Comparison of ENCODE assay signal across 29 cellular contexts in the genomic region with DNA sequence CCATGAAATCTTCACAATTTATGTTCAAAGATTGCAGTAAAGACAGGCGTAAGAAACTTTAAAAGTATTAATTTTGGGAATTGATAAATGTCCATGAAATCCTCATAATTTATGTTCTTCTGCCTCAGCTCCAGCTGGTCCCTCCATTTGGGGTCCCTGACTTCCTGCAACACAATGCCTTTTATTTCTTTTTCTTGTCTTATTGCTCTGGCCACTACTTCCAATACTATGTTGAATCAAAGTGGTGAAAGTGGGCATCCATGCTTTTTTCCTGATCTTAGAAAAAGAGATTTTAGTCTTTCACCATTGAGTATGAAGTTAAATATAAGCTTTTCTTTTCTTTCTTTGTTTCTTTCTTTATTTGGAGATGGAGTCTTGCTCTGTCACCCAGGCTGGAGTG. TPM values are rescaled to one million over a fixed set of nuclear protein-coding genes. Genes with fewer than 3 reads are reported as not detected.
DNase-seq lines count a peak whose midpoint lies in the region; ATAC-seq, FAIRE-seq and TF ChIP-seq lines count a peak whose summit lies in the region.
"Had no signal": no experiment of that assay in that cellular context is flagged by ENCODE, and none has a peak within 500 bp of the region (broad histone marks: within the 10 kb centered on the region; RNA-seq: fewer than 3 reads in every experiment).

No MANE protein-coding gene starts in this region.

- no peak for ATAC-seq in HepG2
- ATAC-seq in right lobe of liver, result no peak
- no peak for ATAC-seq in K562
- ATAC-seq in stimulated activated memory B cell treated with anti-CD40 and anti-IgM and Interleukin-4, amounts not matched to agents 10 μg/mL and 1 μg/mL and 100 μg/mL, for 72 hours, result no peak
- no peak for ATAC-seq in HG03439 (IDR thresholded peaks at IDR 0.05; ENCODE audit: unreplicated experiment)
- ATAC-seq: A549, GM12878 had no signal

- intact Hi-C loops in HepG2 (cut with micrococcal nuclease; ENCODE audit: unreplicated experiment) (no loop called here), right lobe of liver (cut with DNase I) (no loop called here), K562 (cut with micrococcal nuclease) (no loop called here)

- H3K36me3 Mint-ChIP-seq in stimulated activated memory B cell treated with anti-CD40 and anti-IgM and Interleukin-4, amounts not matched to agents 10 μg/mL and 1 μg/mL and 100 μg/mL, for 72 hours, result peaks cover 15% of the 10 kb centered on the region
- H3K36me3 Mint-ChIP-seq: CD14-positive monocyte had no signal

- CTCF ChIA-PET in HepG2 (lab: Yijun Ruan, JAX; ENCODE audit: low intra/inter-chr PET ratio, low total read pairs) (no interaction called here), K562 (lab: Yijun Ruan, JAX; ENCODE audit: low intra/inter-chr PET ratio) (no interaction called here)

- H3K79me2 ChIP-seq in HepG2 (ENCODE audit: insufficient read depth, low read length), result no peaks in the 10 kb centered on the region
- no peaks in the 10 kb centered on the region for H3K79me2 ChIP-seq in K562 (ENCODE audit: control insufficient read depth, insufficient read depth, low read length)

- TF ChIP-seq EP300 in HepG2 (IDR thresholded peaks at IDR 0.05; ENCODE audit: low read depth in 2 of 2, low read length in 2 of 2), result no peak
- TF ChIP-seq EP300 in HepG2 (CRISPR knock-in tag; IDR thresholded peaks at IDR 0.05; ENCODE audit: borderline replicate concordance), result no peak
- no peak for TF ChIP-seq EP300 in K562 (IDR thresholded peaks at IDR 0.05; ENCODE audit: low read length)

- TF ChIP-seq RAD21 in HepG2 (CRISPR knock-in tag; IDR thresholded peaks at IDR 0.05) (no peak), K562 (CRISPR knock-in tag; conservative IDR thresholded peaks at IDR 0.05 in 1 of 2, IDR thresholded peaks at IDR 0.05 in 1 of 2) (no peak)

- H3K9me3 ChIP-seq in HepG2 (ENCODE audit: low read length), result peaks cover 9% of the 10 kb centered on the region
- no peaks in the 10 kb centered on the region for H3K9me3 ChIP-seq in right lobe of liver
- no peaks in the 10 kb centered on the region for H3K9me3 ChIP-seq in K562 (replicated peaks; ENCODE audit: control insufficient read depth, insufficient read depth, low read depth, low read length)
- H3K9me3 ChIP-seq: BE2C had no signal

- H4K20me1 ChIP-seq in HepG2 (ENCODE audit: insufficient read depth, low read length) (no peaks in the 10 kb centered on the region), K562 (replicated peaks; ENCODE audit: control insufficient read depth, insufficient read depth, low read length) (no peaks in the 10 kb centered on the region)
- H4K20me1 ChIP-seq: BLaER1 had no signal

- no peaks in the 10 kb centered on the region for H3K36me3 ChIP-seq in HepG2 (replicated peaks in 1 of 2; ENCODE audit: control insufficient read depth in 1 of 2, insufficient read depth in 2 of 2, low read length in 2 of 2)
- peaks cover 0 to 7% (median under 1%) of the 10 kb centered on the region in 4 donors for H3K36me3 ChIP-seq in right lobe of liver
- no peaks in the 10 kb centered on the region for H3K36me3 ChIP-seq in K562 (ENCODE audit: control insufficient read depth, insufficient read depth, low read length)
- H3K36me3 ChIP-seq: BE2C, BLaER1 had no signal

- H3K4me2 ChIP-seq in HepG2 (ENCODE audit: low read depth, low read length) (no peak overlapping the region), K562 (ENCODE audit: insufficient read depth, low read length) (no peak overlapping the region)
- H3K4me2 ChIP-seq: A549, BLaER1 had no signal

- peak overlapping the region; percentile 14 for H3K27ac Mint-ChIP-seq in stimulated activated memory B cell treated with anti-CD40 and anti-IgM and Interleukin-4, amounts not matched to agents 10 μg/mL and 1 μg/mL and 100 μg/mL, for 72 hours
- H3K27ac Mint-ChIP-seq: CD4-positive, CD25-positive, alpha-beta regulatory T cell; CD8-positive, alpha-beta memory T cell had no signal

- H3K4me3 Mint-ChIP-seq in stimulated activated memory B cell treated with anti-CD40 and anti-IgM and Interleukin-4, amounts not matched to agents 10 μg/mL and 1 μg/mL and 100 μg/mL, for 72 hours, result no peak overlapping the region
- H3K4me3 Mint-ChIP-seq: CD14-positive monocyte; CD4-positive, alpha-beta memory T cell; CD8-positive, alpha-beta memory T cell had no signal

- FAIRE-seq in HepG2 (lab: Jason Lieb, UNC) (no peak), K562 (lab: Jason Lieb, UNC) (no peak)
- FAIRE-seq: A549, GM12878, GM12892, GM18507 had no signal

- H2AFZ ChIP-seq in HepG2 (ENCODE audit: low read length) (no peak overlapping the region), K562 (ENCODE audit: low read depth, low read length) (no peak overlapping the region)

- peaks cover 55% of the 10 kb centered on the region for H3K4me1 ChIP-seq in HepG2 (ENCODE audit: insufficient read depth, low read length)
- peaks cover 0 to 17% (median 4%) of the 10 kb centered on the region in 4 donors for H3K4me1 ChIP-seq in right lobe of liver
- peaks cover 5 to 15% of the 10 kb centered on the region in 2 experiments; a peak in 4 of 5 replicates for H3K4me1 ChIP-seq in K562 (replicated peaks in 1 of 2; ENCODE audit: control insufficient read depth in 2 of 2, insufficient read depth in 2 of 2, low read length in 2 of 2)
- H3K4me1 ChIP-seq: BE2C had no signal

- H3K9ac ChIP-seq in HepG2 (ENCODE audit: insufficient read depth, low read depth, low read length) (no peak overlapping the region), K562 (ENCODE audit: insufficient read depth in 1 of 2, low read depth in 2 of 2, low read length in 2 of 2) (no peak overlapping the region)
- H3K9ac ChIP-seq: BLaER1 had no signal

- 95% methylated on average over 1 of the region's 1 CpG for WGBS in HepG2 (ENCODE audit: low lambda C conversion rate)
- WGBS in right lobe of liver (ENCODE audit: insufficient coverage, low coverage, low lambda C conversion rate, missing lambda C conversion rate), result 82% methylated on average over 1 of the region's 1 CpG
- WGBS in K562 (ENCODE audit: insufficient coverage, low coverage, missing lambda C conversion rate), result 10% methylated on average over 1 of the region's 1 CpG

- POLR2A ChIA-PET in HepG2 (lab: Yijun Ruan, JAX), result no interaction called here
- POLR2A ChIA-PET in K562 (lab: Yijun Ruan, JAX), result no interaction called here

- H3K4me3 ChIP-seq in HepG2 (replicated peaks in 1 of 3; ENCODE audit: insufficient read depth in 1 of 3, low read depth in 2 of 3, low read length in 3 of 3) (no peak overlapping the region), right lobe of liver (no peak overlapping the region), K562 (no peak overlapping the region)
- H3K4me3 ChIP-seq: A549, BLaER1, GM12878 had no signal

- H3K4me1 Mint-ChIP-seq in stimulated activated memory B cell treated with anti-CD40 and anti-IgM and Interleukin-4, amounts not matched to agents 10 μg/mL and 1 μg/mL and 100 μg/mL, for 72 hours, result peaks cover 35% of the 10 kb centered on the region

- TF ChIP-seq POLR2A in HepG2 (IDR thresholded peaks at IDR 0.05; ENCODE audit: insufficient read depth in 1 of 2, low read depth in 2 of 2, low read length in 2 of 2) (no peak), right lobe of liver (IDR thresholded peaks at IDR 0.05) (no peak), K562 (conservative IDR thresholded peaks at IDR 0.05) (no peak)

- no TSS peak for BruUV-seq in HepG2 (replicated peaks; lab: Mats Ljungman, UMichigan)
- no TSS peak for BruUV-seq in K562 (replicated peaks; lab: Mats Ljungman, UMichigan)

- DNase-seq in HepG2 (ENCODE audit: low spot score) (no peak), right lobe of liver (no peak), K562 (ENCODE audit: extremely low read depth in 1 of 4, low spot score in 3 of 4) (no peak), mesenteric fat pad (ENCODE audit: low spot score) (no peak)
- DNase-seq: AML-193; BE2C; C1 segment of cervical spinal cord; CD4-positive, alpha-beta memory T cell; CD4-positive, CD25-positive, alpha-beta regulatory T cell; CD8-positive, alpha-beta memory T cell; COR-L47; DMS 273 treated with DMSO at 0.1 percent for 48 hours; DMS153; DMS79; DND-41; EL; GDM1 had no signal

- H3K27ac ChIP-seq in HepG2 (ENCODE audit: extremely low read length, insufficient read depth, low read length) (no peak overlapping the region), right lobe of liver (no peak overlapping the region), K562 (ENCODE audit: extremely low read depth, low read depth, low read length) (no peak overlapping the region)
- H3K27ac ChIP-seq: 22Rv1, A549, BLaER1 had no signal

- no peaks in the 10 kb centered on the region for H3K9me1 ChIP-seq in K562 (ENCODE audit: control insufficient read depth, insufficient read depth, low read length)

- TF ChIP-seq CTCF in HepG2 (CRISPR knock-in tag; IDR thresholded peaks at IDR 0.05) (no peak), right lobe of liver (IDR thresholded peaks at IDR 0.05) (no peak), K562 (IDR thresholded peaks at IDR 0.05 in 2 of 3, conservative IDR thresholded peaks at IDR 0.05 in 1 of 3; ENCODE audit: insufficient read depth in 2 of 3, low read depth in 1 of 3, low read length in 3 of 3) (no peak)

- no peaks in the 10 kb centered on the region for H3K27me3 Mint-ChIP-seq in stimulated activated memory B cell treated with anti-CD40 and anti-IgM and Interleukin-4, amounts not matched to agents 10 μg/mL and 1 μg/mL and 100 μg/mL, for 72 hours
- H3K27me3 Mint-ChIP-seq: CD4-positive, alpha-beta memory T cell had no signal

- H3K27me3 ChIP-seq in HepG2 (ENCODE audit: control insufficient read depth in 1 of 2, insufficient read depth in 2 of 2, low read length in 2 of 2), result no peaks in the 10 kb centered on the region; a peak in 1 of 5 replicates
- H3K27me3 ChIP-seq in right lobe of liver, result no peaks in the 10 kb centered on the region
- H3K27me3 ChIP-seq in K562 (ENCODE audit: control insufficient read depth in 2 of 2, insufficient read depth in 2 of 2, low read length in 2 of 2), result no peaks in the 10 kb centered on the region
- H3K27me3 ChIP-seq: BLaER1 had no signal

- in situ Hi-C loops in HepG2 (cut with HindIII; ENCODE audit: extremely low pct_ligation_motif_present, low pct_unique_long_range_greater_than_20kb) (no loop called here), K562 (cut with MboI) (no loop called here)

- peaks cover 19% of the 10 kb centered on the region for H3K9me3 Mint-ChIP-seq in stimulated activated memory B cell treated with anti-CD40 and anti-IgM and Interleukin-4, amounts not matched to agents 10 μg/mL and 1 μg/mL and 100 μg/mL, for 72 hours

RNA-seq across cellular contexts. Expression of gene TAT, which starts 14.3 kb away (rescaled TPM):
- 1.6 and 2.2 TPM in 2 replicates for total RNA-seq in HepG2 (2016; rRNA removed; fragmentation: Illumina TruSeq; extraction: Trizol)
- total RNA-seq in HepG2 (2016; cell fraction: cytosol; rRNA removed; fragmentation: Illumina TruSeq; extraction: Trizol; ENCODE audit: low read depth), result 0.44 and 0.51 TPM in 2 replicates
- total RNA-seq in HepG2 (2016; cell fraction: insoluble cytoplasmic fraction; rRNA removed; fragmentation: Illumina TruSeq; extraction: Trizol), result 2.0 and 2.3 TPM in 2 replicates
- total RNA-seq in HepG2 (2016; cell fraction: membrane; rRNA removed; fragmentation: Illumina TruSeq; extraction: Trizol), result 0.83 and 1.1 TPM in 2 replicates
- total RNA-seq in HepG2 (2016; cell fraction: nucleus; rRNA removed; fragmentation: Illumina TruSeq; extraction: Trizol), result 1.4 and 2.1 TPM in 2 replicates
- 5.8 and 6.5 TPM in 2 replicates for polyA plus RNA-seq in HepG2 (2011; rRNA removed)
- 5.1 and 6.4 TPM in 2 replicates for polyA plus RNA-seq in HepG2 (2011; cell fraction: cytosol; rRNA removed)
- polyA plus RNA-seq in HepG2 (2011; cell fraction: nucleus; rRNA removed), result 3.5 and 4.3 TPM in 2 replicates
- polyA plus RNA-seq in HepG2 (2012), result 6.1 TPM in 2 replicates
- 0.08 and 0.17 TPM in 2 replicates for polyA plus RNA-seq in HepG2 (2016; cell fraction: cytosol; fragmentation: Illumina TruSeq; extraction: Trizol; ENCODE audit: low read depth)
- polyA plus RNA-seq in HepG2 (2016; cell fraction: insoluble cytoplasmic fraction; fragmentation: Illumina TruSeq; extraction: Trizol; ENCODE audit: low read depth), result 2.8 and 3.4 TPM in 2 replicates
- 0.38 and 0.55 TPM in 2 replicates for polyA plus RNA-seq in HepG2 (2016; cell fraction: membrane; fragmentation: Illumina TruSeq; extraction: Trizol; ENCODE audit: low read depth)
- 1.9 and 2.0 TPM in 2 replicates for polyA plus RNA-seq in HepG2 (2016; cell fraction: nucleus; fragmentation: Illumina TruSeq; extraction: Trizol; ENCODE audit: insufficient read depth, low read depth)
- polyA minus RNA-seq in HepG2 (2011; rRNA and poly(A)+ RNA removed; ENCODE audit: low replicate concordance), result 9.0 TPM in 1 of 2 replicates, not detected in the other
- polyA minus RNA-seq in HepG2 (2011; cell fraction: cytosol; rRNA and poly(A)+ RNA removed), result 3.4 and 3.8 TPM in 2 replicates
- polyA minus RNA-seq in HepG2 (2011; cell fraction: nucleus; rRNA and poly(A)+ RNA removed), result 7.1 and 9.9 TPM in 2 replicates
- total RNA-seq in right lobe of liver, result 1,000 to 10,000 TPM in 5 of 6 experiments, 100 to 1,000 TPM in 1; 109 to 3,026 (median 1,168) TPM
- not detected in 2 replicates for total RNA-seq in K562 (2011; cell fraction: chromatin; rRNA removed; ENCODE audit: low replicate concordance)
- total RNA-seq in K562 (2011; cell fraction: nucleolus; rRNA removed), result not detected in 2 replicates
- total RNA-seq in K562 (2011; cell fraction: nucleoplasm; rRNA removed), result not detected in 2 replicates
- not detected in 2 replicates for total RNA-seq in K562 (2014; rRNA removed)
- not detected in 2 replicates for total RNA-seq in K562 (2014; rRNA removed; fragmentation: Illumina TruSeq; extraction: Trizol)
- total RNA-seq in K562 (2015; rRNA removed; fragmentation: Illumina TruSeq; extraction: Trizol), result not detected in 2 replicates
- 0.24 and 0.63 TPM in 2 replicates for total RNA-seq in K562 (2021)
- not detected in 2 replicates for polyA plus RNA-seq in K562 (2011; rRNA removed)
- polyA plus RNA-seq in K562 (2011; cell fraction: cytosol; rRNA removed), result not detected in 2 replicates
- not detected in 2 replicates for polyA plus RNA-seq in K562 (2011; cell fraction: nucleus; rRNA removed)
- polyA plus RNA-seq in K562 (2012), result 0.04 TPM in 1 of 2 replicates, not detected in the other
- polyA plus RNA-seq in K562 (2014; fragmentation: Illumina TruSeq; extraction: Trizol), result not detected in 2 replicates
- polyA plus RNA-seq in K562 (2014; fragmentation: Nextera tagmentation; extraction: Ambion mirVana), result under 1 TPM; 0.04 TPM
- not detected in 2 replicates for polyA plus RNA-seq in K562 (2014; rRNA removed)
- polyA minus RNA-seq in K562 (2011; rRNA and poly(A)+ RNA removed), result not detected in 2 replicates
- not detected in 2 replicates for polyA minus RNA-seq in K562 (2011; cell fraction: cytosol; rRNA and poly(A)+ RNA removed)
- polyA minus RNA-seq in K562 (2011; cell fraction: nucleus; rRNA and poly(A)+ RNA removed), result not detected in 2 replicates
- not detected for total RNA-seq in mesenteric fat pad
- total RNA-seq: A172; CD4-positive, alpha-beta memory T cell; CD4-positive, CD25-positive, alpha-beta regulatory T cell; CD8-positive, alpha-beta memory T cell; Daoy; G401 had no signal
- polyA plus RNA-seq: CD14-positive monocyte; CD4-positive, alpha-beta memory T cell had no signal

RNA-seq across cellular contexts. Expression of gene CHST4, which starts 36.3 kb away (rescaled TPM):
- not detected in 2 replicates for total RNA-seq in HepG2 (2016; rRNA removed; fragmentation: Illumina TruSeq; extraction: Trizol)
- not detected in 2 replicates for total RNA-seq in HepG2 (2016; cell fraction: cytosol; rRNA removed; fragmentation: Illumina TruSeq; extraction: Trizol; ENCODE audit: low read depth)
- not detected in 2 replicates for total RNA-seq in HepG2 (2016; cell fraction: insoluble cytoplasmic fraction; rRNA removed; fragmentation: Illumina TruSeq; extraction: Trizol)
- not detected in 2 replicates for total RNA-seq in HepG2 (2016; cell fraction: membrane; rRNA removed; fragmentation: Illumina TruSeq; extraction: Trizol)
- not detected in 2 replicates for total RNA-seq in HepG2 (2016; cell fraction: nucleus; rRNA removed; fragmentation: Illumina TruSeq; extraction: Trizol)
- polyA plus RNA-seq in HepG2 (2011; rRNA removed), result not detected in 2 replicates
- not detected in 2 replicates for polyA plus RNA-seq in HepG2 (2011; cell fraction: cytosol; rRNA removed)
- not detected in 2 replicates for polyA plus RNA-seq in HepG2 (2011; cell fraction: nucleus; rRNA removed)
- polyA plus RNA-seq in HepG2 (2012), result not detected in 2 replicates
- not detected in 2 replicates for polyA plus RNA-seq in HepG2 (2016; cell fraction: cytosol; fragmentation: Illumina TruSeq; extraction: Trizol; ENCODE audit: low read depth)
- polyA plus RNA-seq in HepG2 (2016; cell fraction: insoluble cytoplasmic fraction; fragmentation: Illumina TruSeq; extraction: Trizol; ENCODE audit: low read depth), result not detected in 2 replicates
- polyA plus RNA-seq in HepG2 (2016; cell fraction: membrane; fragmentation: Illumina TruSeq; extraction: Trizol; ENCODE audit: low read depth), result not detected in 2 replicates
- polyA plus RNA-seq in HepG2 (2016; cell fraction: nucleus; fragmentation: Illumina TruSeq; extraction: Trizol; ENCODE audit: insufficient read depth, low read depth), result not detected in 2 replicates
- polyA minus RNA-seq in HepG2 (2011; rRNA and poly(A)+ RNA removed; ENCODE audit: low replicate concordance), result not detected in 2 replicates
- not detected in 2 replicates for polyA minus RNA-seq in HepG2 (2011; cell fraction: cytosol; rRNA and poly(A)+ RNA removed)
- not detected in 2 replicates for polyA minus RNA-seq in HepG2 (2011; cell fraction: nucleus; rRNA and poly(A)+ RNA removed)
- 1 to 10 TPM; 2.0 to 6.5 (median 3.1) TPM for total RNA-seq in right lobe of liver
- not detected in 2 replicates for total RNA-seq in K562 (2011; cell fraction: chromatin; rRNA removed; ENCODE audit: low replicate concordance)
- not detected in 2 replicates for total RNA-seq in K562 (2011; cell fraction: nucleolus; rRNA removed)
- total RNA-seq in K562 (2011; cell fraction: nucleoplasm; rRNA removed), result not detected in 2 replicates
- not detected in 2 replicates for total RNA-seq in K562 (2014; rRNA removed)
- total RNA-seq in K562 (2014; rRNA removed; fragmentation: Illumina TruSeq; extraction: Trizol), result not detected in 2 replicates
- total RNA-seq in K562 (2015; rRNA removed; fragmentation: Illumina TruSeq; extraction: Trizol), result not detected in 2 replicates
- 0.07 and 0.09 TPM in 2 replicates for total RNA-seq in K562 (2021)
- polyA plus RNA-seq in K562 (2011; rRNA removed), result not detected in 2 replicates
- 0.03 TPM in 1 of 2 replicates, not detected in the other for polyA plus RNA-seq in K562 (2011; cell fraction: cytosol; rRNA removed)
- polyA plus RNA-seq in K562 (2011; cell fraction: nucleus; rRNA removed), result not detected in 2 replicates
- not detected in 2 replicates for polyA plus RNA-seq in K562 (2012)
- not detected in 2 replicates for polyA plus RNA-seq in K562 (2014; fragmentation: Illumina TruSeq; extraction: Trizol)
- polyA plus RNA-seq in K562 (2014; fragmentation: Nextera tagmentation; extraction: Ambion mirVana), result not detected
- polyA plus RNA-seq in K562 (2014; rRNA removed), result not detected in 2 replicates
- polyA minus RNA-seq in K562 (2011; rRNA and poly(A)+ RNA removed), result 0.11 TPM in 1 of 2 replicates, not detected in the other
- not detected in 2 replicates for polyA minus RNA-seq in K562 (2011; cell fraction: cytosol; rRNA and poly(A)+ RNA removed)
- not detected in 2 replicates for polyA minus RNA-seq in K562 (2011; cell fraction: nucleus; rRNA and poly(A)+ RNA removed)
- 0.26 TPM for total RNA-seq in mesenteric fat pad
- total RNA-seq: CD4-positive, alpha-beta memory T cell; CD4-positive, CD25-positive, alpha-beta regulatory T cell; CD8-positive, alpha-beta memory T cell; G401 had no signal
- polyA plus RNA-seq: CD14-positive monocyte; CD4-positive, alpha-beta memory T cell; CD4-positive, CD25-positive, alpha-beta regulatory T cell; CD8-positive, alpha-beta memory T cell had no signal

Comparison
In these comparisons a context has a peak if more than half of its experiments do, and no peak if none do; other contexts are left out.
1. RNA of gene TAT, which starts 14.3 kb away (total RNA-seq): 109 to 3,026 TPM in right lobe of liver; 0.44 to 2.3 TPM in HepG2, 0.24 to 0.63 TPM in K562 and not detected in mesenteric fat pad (single experiment); every median in the first group is over 10 times any median in the second.
2. Of the 241 proteins assayed by ChIP-seq in both HepG2 and K562: peak only in HepG2: KDM1A; only in K562: CBX5; in both: none; in neither: 239.